ENCODE assay signal across 8 cellular contexts in the genomic region with DNA sequence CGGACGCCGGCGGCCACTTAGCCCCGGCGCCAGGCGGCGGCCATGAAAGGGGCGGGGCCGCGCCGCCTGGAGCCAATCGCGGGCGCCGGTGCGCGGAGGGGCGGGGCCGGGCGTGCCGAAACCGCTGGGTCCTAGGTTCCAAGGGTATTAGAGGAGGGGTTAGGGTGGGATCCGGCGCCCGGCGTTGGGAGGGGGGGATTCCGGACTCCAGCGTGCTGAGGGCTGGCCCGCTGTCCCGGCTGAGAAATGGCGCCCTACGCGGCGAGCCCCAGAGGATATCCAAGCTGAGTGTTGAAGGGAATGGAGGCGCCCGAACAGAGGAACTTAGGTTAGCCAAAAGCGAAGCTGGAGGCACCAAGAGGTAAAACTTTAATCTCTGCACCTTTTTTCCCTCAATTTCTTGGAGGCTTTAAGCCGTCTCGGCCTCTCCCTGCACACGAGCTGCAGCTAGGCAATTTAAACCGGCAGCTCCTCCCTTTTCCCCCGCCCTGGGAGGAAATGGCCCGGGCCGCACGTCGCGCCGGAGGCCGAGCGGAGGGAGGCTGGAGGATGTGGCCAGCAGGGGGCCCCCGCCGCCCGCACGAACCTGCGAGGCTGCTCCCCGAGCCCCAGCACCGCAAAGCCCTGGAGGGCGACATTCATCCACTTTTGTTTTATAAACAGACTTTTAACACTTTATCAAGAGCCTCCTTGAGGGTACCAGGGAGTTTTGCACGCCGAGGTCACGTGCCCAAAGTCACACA. TPM values are rescaled to one million over a fixed set of nuclear protein-coding genes. Genes with fewer than 3 reads are reported as not detected.
DNase-seq lines count a peak whose midpoint lies in the region; ATAC-seq and TF ChIP-seq lines count a peak whose summit lies in the region.

A gene with protein sequence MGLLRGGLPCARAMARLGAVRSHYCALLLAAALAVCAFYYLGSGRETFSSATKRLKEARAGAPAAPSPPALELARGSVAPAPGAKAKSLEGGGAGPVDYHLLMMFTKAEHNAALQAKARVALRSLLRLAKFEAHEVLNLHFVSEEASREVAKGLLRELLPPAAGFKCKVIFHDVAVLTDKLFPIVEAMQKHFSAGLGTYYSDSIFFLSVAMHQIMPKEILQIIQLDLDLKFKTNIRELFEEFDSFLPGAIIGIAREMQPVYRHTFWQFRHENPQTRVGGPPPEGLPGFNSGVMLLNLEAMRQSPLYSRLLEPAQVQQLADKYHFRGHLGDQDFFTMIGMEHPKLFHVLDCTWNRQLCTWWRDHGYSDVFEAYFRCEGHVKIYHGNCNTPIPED (minus strand): TSS at position 44 of the 743 bp plus-strand sequence. CDS start 101 bp downstream, outside the sequence.

- peak; percentile 69 for ATAC-seq in GM21576 (IDR thresholded peaks at IDR 0.05; ENCODE audit: unreplicated experiment)

- peak; percentile 81 for DNase-seq in DMS153 treated with DMSO at 0.1 percent for 48 hours (lab: John Stamatoyannopoulos, UW; ENCODE audit: unreplicated experiment)
- peak; percentile 91 for DNase-seq in activated T-cell treated with anti-CD3 and anti-CD28 coated beads for 48 hours (ENCODE audit: low read depth)
- DNase-seq in epithelial cell of proximal tubule (ENCODE audit: low read depth) = no peak
- peak; percentile 76 to 80 for DNase-seq in stimulated activated CD8-positive, alpha-beta memory T cell treated with anti-CD3 and anti-CD28 coated beads, Interleukin-4, amount 100 ng/mL, for 4 hours (ENCODE audit: low read depth in 2 of 2, low spot score in 1 of 2)

- peaks cover 23% of the 10 kb centered on the region for H3K4me1 ChIP-seq in OCI-LY3 (ENCODE audit: low read length)
- peaks cover 22 to 23% of the 10 kb centered on the region in 2 donors for H3K4me1 ChIP-seq in mucosa of rectum (ENCODE audit: control insufficient read depth in 2 of 2, insufficient read depth in 2 of 2, low read length in 2 of 2)

- peak within 1 kb of the TSS; percentile 95 for H2AFZ ChIP-seq in OCI-LY3 (ENCODE audit: low read depth, low read length)

- H3K4me3 ChIP-seq in OCI-LY3 (ENCODE audit: low read length) (peak within 1 kb of the TSS; percentile 86), epithelial cell of proximal tubule (ENCODE audit: low read depth, low read length) (peak within 1 kb of the TSS; percentile 71), mucosa of rectum (ENCODE audit: low read length in 2 of 2) (peak within 1 kb of the TSS; percentile 92)

- H3K36me3 ChIP-seq in OCI-LY3 (replicated peaks; ENCODE audit: low read depth, low read length) (no peaks in the 10 kb centered on the region), mucosa of rectum (ENCODE audit: control insufficient read depth in 2 of 2, insufficient read depth in 2 of 2, low read length in 2 of 2) (no peaks in the 10 kb centered on the region)

- H3K79me2 ChIP-seq in OCI-LY3 (ENCODE audit: low read length) = peaks cover 29% of the 10 kb centered on the region

- peaks cover 2% of the 10 kb centered on the region for H3K36me3 Mint-ChIP-seq in IgD-negative memory B cell

- H3K9ac ChIP-seq in OCI-LY3 (ENCODE audit: low read length) (peak within 1 kb of the TSS; percentile 81), mucosa of rectum (ENCODE audit: low read depth in 1 of 2, low read length in 2 of 2) (peak within 1 kb of the TSS; percentile 70 to 76)

- H3K27me3 Mint-ChIP-seq in IgD-negative memory B cell = no peaks in the 10 kb centered on the region

- no peaks in the 10 kb centered on the region for H3K27me3 ChIP-seq in OCI-LY3 (ENCODE audit: low read depth, low read length)
- no peaks in the 10 kb centered on the region for H3K27me3 ChIP-seq in mucosa of rectum (ENCODE audit: control insufficient read depth in 2 of 2, insufficient read depth in 2 of 2, low read length in 2 of 2)

- H4K20me1 ChIP-seq in OCI-LY3 (ENCODE audit: insufficient read depth, low read length) = peaks cover 13% of the 10 kb centered on the region

- H3K27ac ChIP-seq in OCI-LY3 (ENCODE audit: low read length) = peak within 1 kb of the TSS; percentile 65
- H3K27ac ChIP-seq in mucosa of rectum (ENCODE audit: low read depth in 2 of 2, low read length in 2 of 2) = peak within 1 kb of the TSS; percentile 81 to 87

- no peaks in the 10 kb centered on the region for H3K9me3 ChIP-seq in OCI-LY3 (ENCODE audit: insufficient read depth, low read length)
- H3K9me3 ChIP-seq in mucosa of rectum (ENCODE audit: control insufficient read depth in 2 of 2, low read length in 2 of 2) = no peaks in the 10 kb centered on the region

- TF ChIP-seq CTCF in OCI-LY3 (IDR thresholded peaks at IDR 0.05; ENCODE audit: low read depth, low read length) (peak; percentile 97), epithelial cell of proximal tubule (conservative IDR thresholded peaks at IDR 0.05; ENCODE audit: low read depth, low read length) (peak; percentile 92)

- H3K4me1 Mint-ChIP-seq in IgD-negative memory B cell = peaks cover 11 to 17% (median 13%) of the 10 kb centered on the region in 3 donors

- peak within 1 kb of the TSS; percentile 91 for H3K4me2 ChIP-seq in OCI-LY3 (ENCODE audit: low read length)

- peak within 1 kb of the TSS; percentile 87 to 96 (median 90) for H3K4me3 Mint-ChIP-seq in IgD-negative memory B cell

- H3K9me3 Mint-ChIP-seq in IgD-negative memory B cell = no peaks in the 10 kb centered on the region

- H3K27ac Mint-ChIP-seq in IgD-negative memory B cell = peak within 1 kb of the TSS; percentile 63 to 92 (median 81)

RNA-seq across cellular contexts. Expression of the gene that starts here (rescaled TPM):
- 5.2 TPM for polyA plus RNA-seq in IgD-negative memory B cell
- 16.4 and 23.2 TPM in 2 replicates for total RNA-seq in epithelial cell of proximal tubule
